In the genomic region with DNA sequence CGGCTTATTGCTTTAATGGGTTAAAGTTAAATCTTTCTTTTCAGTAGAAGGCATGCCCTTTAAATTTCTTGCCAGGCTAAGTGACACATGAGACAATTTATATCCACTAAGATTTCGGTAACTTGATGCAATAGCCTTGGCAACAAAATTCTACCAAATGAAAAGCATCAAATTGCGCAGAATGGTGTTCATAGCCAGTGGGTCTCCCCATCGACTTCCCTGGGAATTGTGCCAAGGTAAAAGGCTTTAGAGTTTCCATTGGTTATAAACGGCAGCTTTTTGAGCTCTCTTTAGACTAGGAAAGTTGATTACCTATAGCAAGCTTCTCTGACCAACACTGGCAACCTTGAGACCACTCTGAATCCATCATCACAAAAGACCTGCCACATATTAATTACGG, we compare ENCODE assay signal across 23 cellular contexts.
DNase-seq lines count a peak whose midpoint lies in the region; ATAC-seq and TF ChIP-seq lines count a peak whose summit lies in the region.
"Had no signal": no experiment of that assay in that cellular context is flagged by ENCODE, and none has a peak within 500 bp of the region (broad histone marks: within the 10 kb centered on the region; RNA-seq: fewer than 3 reads in every experiment).

No MANE protein-coding gene starts in this region.

- H3K4me3 Mint-ChIP-seq in activated CD8-positive, alpha-beta T cell treated with anti-CD3 and anti-CD28 coated beads, Interleukin-2, amount 10 ng/mL, durations not matched to agents 7 days and 5 days = no peak overlapping the region
- H3K4me3 Mint-ChIP-seq: activated naive CD4-positive, alpha-beta T cell treated with anti-CD3 and anti-CD28 coated beads for 36 hours; CD4-positive, CD25-positive, alpha-beta regulatory T cell; natural killer cell treated with Interleukin-12 subunit alpha and Interleukin-12 subunit beta and Interleukin-15 and Interleukin-18, amount 100 ng/mL, for 72 hours had no signal

- ATAC-seq in right cardiac atrium (peak; percentile 43 to 51), GM19023 (IDR thresholded peaks at IDR 0.05; ENCODE audit: unreplicated experiment) (no peak)
- ATAC-seq in activated CD8-positive, alpha-beta T cell treated with anti-CD3 and anti-CD28 coated beads, Interleukin-2, amount 10 ng/mL, durations not matched to agents 7 days and 5 days = no peak
- ATAC-seq in activated CD4-positive, CD25-positive, alpha-beta regulatory T cell treated with anti-CD3 and anti-CD28 coated beads, Interleukin-2, amount 50 U/mL, for 24 hours = no peak
- ATAC-seq: natural killer cell treated with Interleukin-12 subunit alpha and Interleukin-12 subunit beta and Interleukin-15 and Interleukin-18, amount 100 ng/mL, for 72 hours had no signal

- TF ChIP-seq CTCF in right atrium auricular region (IDR thresholded peaks at IDR 0.05) = no peak

- H3K4me3 ChIP-seq in right cardiac atrium (ENCODE audit: low read length) = no peak overlapping the region
- H3K4me3 ChIP-seq in right atrium auricular region = no peak overlapping the region
- H3K4me3 ChIP-seq: dorsolateral prefrontal cortex, heart right ventricle, left ventricle myocardium inferior had no signal

- H3K27me3 ChIP-seq in right cardiac atrium (ENCODE audit: control insufficient read depth, insufficient read depth) = no peaks in the 10 kb centered on the region
- H3K27me3 ChIP-seq in right atrium auricular region = no peaks in the 10 kb centered on the region
- H3K27me3 ChIP-seq: dorsolateral prefrontal cortex, heart right ventricle had no signal

- H3K4me1 Mint-ChIP-seq in activated CD8-positive, alpha-beta T cell treated with anti-CD3 and anti-CD28 coated beads, Interleukin-2, amount 10 ng/mL, durations not matched to agents 7 days and 5 days (ENCODE audit: low read depth) = no peaks in the 10 kb centered on the region
- H3K4me1 Mint-ChIP-seq: CD4-positive, CD25-positive, alpha-beta regulatory T cell had no signal

- H3K27ac Mint-ChIP-seq in activated CD8-positive, alpha-beta T cell treated with anti-CD3 and anti-CD28 coated beads, Interleukin-2, amount 10 ng/mL, durations not matched to agents 7 days and 5 days = no peak overlapping the region
- H3K27ac Mint-ChIP-seq: activated naive CD4-positive, alpha-beta T cell treated with anti-CD3 and anti-CD28 coated beads for 36 hours; CD4-positive, CD25-positive, alpha-beta regulatory T cell; natural killer cell treated with Interleukin-12 subunit alpha and Interleukin-12 subunit beta and Interleukin-15 and Interleukin-18, amount 100 ng/mL, for 72 hours had no signal

- CTCF ChIA-PET in activated CD8-positive, alpha-beta T cell treated with anti-CD3 and anti-CD28 coated beads, Interleukin-2, amount 10 ng/mL, durations not matched to agents 7 days and 5 days (lab: Charles Lee) = no interaction called here

- 63% methylated on average over 6 of the region's 6 CpGs for WGBS in right cardiac atrium

- H3K4me1 ChIP-seq in right cardiac atrium (ENCODE audit: control insufficient read depth, insufficient read depth, low read length) (no peaks in the 10 kb centered on the region), right atrium auricular region (no peaks in the 10 kb centered on the region)
- H3K4me1 ChIP-seq: left ventricle myocardium inferior, parathyroid adenoma had no signal

- no peaks in the 10 kb centered on the region for H3K9me3 Mint-ChIP-seq in activated CD8-positive, alpha-beta T cell treated with anti-CD3 and anti-CD28 coated beads, Interleukin-2, amount 10 ng/mL, durations not matched to agents 7 days and 5 days (ENCODE audit: insufficient read depth)
- H3K9me3 Mint-ChIP-seq: activated naive CD4-positive, alpha-beta T cell treated with anti-CD3 and anti-CD28 coated beads for 36 hours; CD4-positive, CD25-positive, alpha-beta regulatory T cell; natural killer cell treated with Interleukin-12 subunit alpha and Interleukin-12 subunit beta and Interleukin-15 and Interleukin-18, amount 100 ng/mL, for 72 hours had no signal

- DNase-seq in right cardiac atrium = no peak
- DNase-seq in right atrium auricular region (ENCODE audit: low spot score) = no peak
- DNase-seq in NCI-H446 treated with DMSO at 0.1 percent for 48 hours (lab: John Stamatoyannopoulos, UW) = peak; percentile 82
- DNase-seq in left kidney (ENCODE audit: low read depth, low spot score) = peak; percentile 51
- no peak for DNase-seq in NCI-H526 (lab: John Stamatoyannopoulos, UW)
- no peak for DNase-seq in activated CD8-positive, alpha-beta T cell treated with anti-CD3 and anti-CD28 coated beads, Interleukin-2, amount 10 ng/mL, durations not matched to agents 7 days and 5 days
- DNase-seq: activated naive CD4-positive, alpha-beta T cell treated with anti-CD3 and anti-CD28 coated beads for 36 hours; activated T-cell treated with anti-CD3 and anti-CD28 coated beads, Interleukin-2, amount 50 U/mL, for 48 hours; CD4-positive, CD25-positive, alpha-beta regulatory T cell; central memory CD4-positive, alpha-beta T cell; dorsolateral prefrontal cortex; foreskin fibroblast; heart right ventricle; left ventricle myocardium inferior; midbrain; NCI-H1694; NCI-H526 treated with DMSO at 0.1 percent for 48 hours; substantia nigra; T-helper 9 cell had no signal

- H3K27me3 Mint-ChIP-seq in activated CD8-positive, alpha-beta T cell treated with anti-CD3 and anti-CD28 coated beads, Interleukin-2, amount 10 ng/mL, durations not matched to agents 7 days and 5 days (ENCODE audit: low read depth) = peaks cover 6% of the 10 kb centered on the region
- H3K27me3 Mint-ChIP-seq: CD4-positive, CD25-positive, alpha-beta regulatory T cell had no signal

- POLR2A ChIA-PET in activated CD8-positive, alpha-beta T cell treated with anti-CD3 and anti-CD28 coated beads, Interleukin-2, amount 10 ng/mL, durations not matched to agents 7 days and 5 days (lab: Charles Lee) = no interaction called here

- no peaks in the 10 kb centered on the region for H3K36me3 Mint-ChIP-seq in activated CD8-positive, alpha-beta T cell treated with anti-CD3 and anti-CD28 coated beads, Interleukin-2, amount 10 ng/mL, durations not matched to agents 7 days and 5 days (ENCODE audit: low read depth)
- H3K36me3 Mint-ChIP-seq: CD4-positive, CD25-positive, alpha-beta regulatory T cell; natural killer cell treated with Interleukin-12 subunit alpha and Interleukin-12 subunit beta and Interleukin-15 and Interleukin-18, amount 100 ng/mL, for 72 hours had no signal

- intact Hi-C loops in right cardiac atrium (cut with DNase I) = no loop called here

- H3K9me3 ChIP-seq in right cardiac atrium (ENCODE audit: control insufficient read depth, low read length) (no peaks in the 10 kb centered on the region), right atrium auricular region (no peaks in the 10 kb centered on the region)
- H3K9me3 ChIP-seq: heart right ventricle, left ventricle myocardium inferior had no signal

- H3K36me3 ChIP-seq in right atrium auricular region = no peaks in the 10 kb centered on the region
- H3K36me3 ChIP-seq: heart right ventricle, left ventricle myocardium inferior had no signal

- H3K27ac ChIP-seq in right cardiac atrium (ENCODE audit: low read length) (no peak overlapping the region), right atrium auricular region (no peak overlapping the region)
- H3K27ac ChIP-seq: dorsolateral prefrontal cortex, heart right ventricle, left ventricle myocardium inferior, parathyroid adenoma had no signal

Comparison
In these comparisons a context has a peak if more than half of its experiments do, and no peak if none do; other contexts are left out.
1. ATAC-seq: peak in right cardiac atrium (2 of 2); none in activated CD8-positive, alpha-beta T cell treated with anti-CD3 and anti-CD28 coated beads, Interleukin-2, amount 10 ng/mL, durations not matched to agents 7 days and 5 days (single experiment), activated CD4-positive, CD25-positive, alpha-beta regulatory T cell treated with anti-CD3 and anti-CD28 coated beads, Interleukin-2, amount 50 U/mL, for 24 hours (0 of 2) and GM19023 (single experiment).
2. DNase-seq: peak in NCI-H446 treated with DMSO at 0.1 percent for 48 hours (single experiment) and left kidney (single experiment); none in right cardiac atrium (0 of 3), right atrium auricular region (single experiment), NCI-H526 (0 of 2) and activated CD8-positive, alpha-beta T cell treated with anti-CD3 and anti-CD28 coated beads, Interleukin-2, amount 10 ng/mL, durations not matched to agents 7 days and 5 days (single experiment).